Comparison of ENCODE assay signal across 3 cellular contexts in genomic region chr4:156559346-156559745, GRCh38.
A peak's percentile ranks its signal among the peaks of the same experiment; 100 is the strongest.
TF ChIP-seq lines count a peak whose summit lies in the region.

No MANE protein-coding gene starts in this region.

TF ChIP-seq in A549, 52 proteins besides CTCF, POLR2A, EP300 and RAD21:
- TF ChIP-seq HEYL (CRISPR knock-in tag; IDR thresholded peaks at IDR 0.05) (no peak), ESRRA (IDR thresholded peaks at IDR 0.05; ENCODE audit: borderline replicate concordance, low read length) (no peak), ATOH8 (CRISPR knock-in tag; IDR thresholded peaks at IDR 0.05; ENCODE audit: low read depth) (no peak), REST (IDR thresholded peaks at IDR 0.05) (no peak), NPAS2 (CRISPR knock-in tag; IDR thresholded peaks at IDR 0.05; ENCODE audit: borderline replicate concordance) (no peak), HOXA7 (CRISPR knock-in tag; IDR thresholded peaks at IDR 0.05) (no peak), E2F6 (IDR thresholded peaks at IDR 0.05; ENCODE audit: borderline replicate concordance, low read depth) (no peak), RARB (CRISPR knock-in tag; IDR thresholded peaks at IDR 0.05) (no peak), CHD4 (IDR thresholded peaks at IDR 0.05; ENCODE audit: borderline replicate concordance) (no peak), MYC (IDR thresholded peaks at IDR 0.05; ENCODE audit: borderline replicate concordance, low read length) (no peak)

TF ChIP-seq in GM23338, 12 proteins besides CTCF, POLR2A, EP300 and RAD21 (continues in another document):
- no peak for TF ChIP-seq EZH2phosphoT487 (IDR thresholded peaks at IDR 0.05; ENCODE audit: unreplicated experiment)
- no peak for TF ChIP-seq ZNF331 (CRISPR knock-in tag; IDR thresholded peaks at IDR 0.05; ENCODE audit: low read depth)
- TF ChIP-seq ZNF462 (CRISPR knock-in tag; IDR thresholded peaks at IDR 0.05) = no peak
- TF ChIP-seq ETS1 (IDR thresholded peaks at IDR 0.05) = no peak
- no peak for TF ChIP-seq JUNB (IDR thresholded peaks at IDR 0.05; ENCODE audit: unreplicated experiment)
- no peak for TF ChIP-seq CREB1 (CRISPR knock-in tag; IDR thresholded peaks at IDR 0.05; ENCODE audit: low read depth)
- TF ChIP-seq POLR2AphosphoS5 (IDR thresholded peaks at IDR 0.05; ENCODE audit: low read depth) = no peak
- no peak for TF ChIP-seq ZNF114 (CRISPR knock-in tag; IDR thresholded peaks at IDR 0.05)
- no peak for TF ChIP-seq NANOG (IDR thresholded peaks at IDR 0.05; ENCODE audit: borderline replicate concordance)

TF ChIP-seq in SK-N-SH, 30 proteins besides CTCF, POLR2A, EP300 and RAD21:
- no peak for TF ChIP-seq YY1 (IDR thresholded peaks at IDR 0.05; ENCODE audit: low read depth)
- no peak for TF ChIP-seq RCOR1 (IDR thresholded peaks at IDR 0.05; ENCODE audit: low read length)
- peak; percentile 21; the same call in 1 of the 2 replicates for TF ChIP-seq PBX3 (IDR thresholded peaks at IDR 0.05)
- peak; percentile 48 for TF ChIP-seq TCF12 (IDR thresholded peaks at IDR 0.05)
- TF ChIP-seq SMC3 (IDR thresholded peaks at IDR 0.05; ENCODE audit: low read depth, low read length) = no peak
- TF ChIP-seq USF1 (IDR thresholded peaks at IDR 0.05; ENCODE audit: borderline replicate concordance, low read depth) = no peak
